ENCODE assay signal across 10 cellular contexts in the genomic region with DNA sequence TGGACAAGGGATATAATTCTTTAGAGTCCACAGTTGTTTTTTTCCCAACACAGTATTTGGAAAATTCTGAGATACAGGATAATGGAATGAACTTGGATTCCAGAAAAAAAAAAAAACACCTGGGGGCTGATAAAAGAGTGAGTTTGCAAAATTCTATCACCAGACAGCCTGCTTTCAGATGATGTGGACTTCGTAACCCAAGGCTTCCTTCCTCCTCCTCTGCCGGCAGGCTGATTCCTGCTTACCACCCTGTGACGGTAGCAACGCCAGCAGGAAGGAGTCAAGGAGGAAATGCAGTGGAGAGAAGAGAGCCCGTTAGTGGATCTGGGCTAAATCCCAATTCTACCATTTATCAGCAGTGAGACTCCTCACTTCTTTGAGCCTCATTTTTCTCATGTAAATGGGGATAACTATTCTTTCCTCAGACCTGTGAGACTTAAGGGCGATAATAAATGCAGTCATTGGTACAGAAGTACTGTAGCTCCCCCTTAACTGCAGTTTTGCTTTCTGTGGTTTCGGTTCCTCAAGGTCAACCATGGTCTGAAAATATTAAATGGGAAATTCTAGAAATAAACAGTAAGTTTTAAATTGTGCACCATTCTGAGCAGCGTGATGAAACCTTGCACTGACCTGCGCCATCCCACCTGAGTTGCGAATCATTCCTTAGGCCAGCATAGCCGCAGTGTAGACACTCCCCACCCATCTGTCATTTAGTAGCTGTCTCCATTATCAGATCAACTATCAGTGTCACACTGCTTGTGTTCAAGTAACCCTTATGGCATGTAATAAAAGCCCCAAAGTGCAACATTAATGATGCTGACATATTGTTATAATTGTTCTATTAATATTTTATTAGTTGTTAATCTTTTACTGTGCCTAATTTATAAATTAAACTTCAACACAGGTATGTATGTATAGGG.
A peak's percentile ranks its signal among the peaks of the same experiment; 100 is the strongest.
DNase-seq lines count a peak whose midpoint lies in the region; ATAC-seq, FAIRE-seq and TF ChIP-seq lines count a peak whose summit lies in the region.
"Had no signal": no experiment of that assay in that cellular context is flagged by ENCODE, and none has a peak within 500 bp of the region (broad histone marks: within the 10 kb centered on the region; RNA-seq: fewer than 3 reads in every experiment).

No MANE protein-coding gene starts in this region.

- no peaks in the 10 kb centered on the region for H3K9me3 Mint-ChIP-seq in CD4-positive, alpha-beta T cell
- H3K9me3 Mint-ChIP-seq in activated CD8-positive, alpha-beta T cell treated with anti-CD3 and anti-CD28 coated beads for 36 hours, result no peaks in the 10 kb centered on the region

- no peak for TF ChIP-seq RAD21 in A549 (conservative IDR thresholded peaks at IDR 0.05 in 1 of 2, IDR thresholded peaks at IDR 0.05 in 1 of 2)

- CTCF ChIA-PET in A549 (lab: Yijun Ruan, JAX), result interaction anchor here (1.5 kb wide), 1 partner anchor 52 kb away, joined by 3 read pairs; no protein-coding TSS in a partner anchor
- CTCF ChIA-PET in CD4-positive, alpha-beta T cell (lab: Charles Lee), result no interaction called here
- CTCF ChIA-PET in activated CD8-positive, alpha-beta T cell treated with anti-CD3 and anti-CD28 coated beads for 36 hours (lab: Charles Lee), result interaction anchor here (2.0 kb wide), 1 partner anchor 52 kb away, joined by 11 read pairs; no protein-coding TSS in a partner anchor

- no peaks in the 10 kb centered on the region for H3K36me3 Mint-ChIP-seq in CD4-positive, alpha-beta T cell (ENCODE audit: low read depth)
- H3K36me3 Mint-ChIP-seq in activated CD8-positive, alpha-beta T cell treated with anti-CD3 and anti-CD28 coated beads for 36 hours (ENCODE audit: low read depth), result no peaks in the 10 kb centered on the region

- POLR2A ChIA-PET in A549 (lab: Yijun Ruan, JAX), result no interaction called here
- POLR2A ChIA-PET in CD4-positive, alpha-beta T cell (lab: Charles Lee), result no interaction called here
- POLR2A ChIA-PET in activated CD8-positive, alpha-beta T cell treated with anti-CD3 and anti-CD28 coated beads for 36 hours (lab: Charles Lee), result interaction anchor here (1.3 kb wide), 1 partner anchor 14 kb away, joined by 3 read pairs; no protein-coding TSS in a partner anchor

- H3K4me1 Mint-ChIP-seq in CD4-positive, alpha-beta T cell (ENCODE audit: low read depth), result peaks cover 6% of the 10 kb centered on the region
- H3K4me1 Mint-ChIP-seq in activated CD8-positive, alpha-beta T cell treated with anti-CD3 and anti-CD28 coated beads for 36 hours (ENCODE audit: low read depth), result peaks cover 7% of the 10 kb centered on the region

- intact Hi-C loops in CD4-positive, alpha-beta T cell (cut with DNase I, micrococcal nuclease), result no loop called here
- intact Hi-C loops in activated CD8-positive, alpha-beta T cell treated with anti-CD3 and anti-CD28 coated beads for 36 hours (cut with micrococcal nuclease), result no loop called here

- H3K27ac ChIP-seq in A549, result no peak overlapping the region
- H3K27ac ChIP-seq in CD4-positive, alpha-beta T cell (ENCODE audit: low read depth, low read length), result no peak overlapping the region
- H3K27ac ChIP-seq: KMS-11 had no signal

- H3K4me2 ChIP-seq in A549, result peak overlapping the region; percentile 18; the same call in 2 of the 3 replicates
- H3K4me2 ChIP-seq: KMS-11 had no signal

- TF ChIP-seq POLR2A in A549 (IDR thresholded peaks at IDR 0.05; ENCODE audit: low read length), result no peak

- no peak overlapping the region for H3K27ac Mint-ChIP-seq in CD4-positive, alpha-beta T cell
- H3K27ac Mint-ChIP-seq in activated CD8-positive, alpha-beta T cell treated with anti-CD3 and anti-CD28 coated beads for 36 hours, result no peak overlapping the region

- WGBS in A549 (ENCODE audit: missing lambda C conversion rate), result 84% methylated on average over 11 of the region's 11 CpGs

- no peak for FAIRE-seq in A549 (lab: Jason Lieb, UNC)

- TF ChIP-seq CTCF in A549 (IDR thresholded peaks at IDR 0.05), result no peak
- TF ChIP-seq CTCF in CD4-positive, alpha-beta T cell (IDR thresholded peaks at IDR 0.05), result no peak
- TF ChIP-seq CTCF in activated CD8-positive, alpha-beta T cell treated with anti-CD3 and anti-CD28 coated beads for 36 hours (IDR thresholded peaks at IDR 0.05), result no peak

- ATAC-seq in A549, result no peak
- peak; percentile 78 for ATAC-seq in GM19455 (IDR thresholded peaks at IDR 0.05; ENCODE audit: unreplicated experiment)
- ATAC-seq in HG03159 (IDR thresholded peaks at IDR 0.05; ENCODE audit: unreplicated experiment), result peak; percentile 91
- ATAC-seq in CD4-positive, alpha-beta T cell (ENCODE audit: poor library complexity), result no peak
- ATAC-seq in activated CD8-positive, alpha-beta T cell treated with anti-CD3 and anti-CD28 coated beads for 36 hours, result no peak

- no peaks in the 10 kb centered on the region for H3K27me3 Mint-ChIP-seq in CD4-positive, alpha-beta T cell
- H3K27me3 Mint-ChIP-seq in activated CD8-positive, alpha-beta T cell treated with anti-CD3 and anti-CD28 coated beads for 36 hours, result no peaks in the 10 kb centered on the region

- no peaks in the 10 kb centered on the region for H3K9me3 ChIP-seq in A549
- no peaks in the 10 kb centered on the region for H3K9me3 ChIP-seq in CD4-positive, alpha-beta T cell (ENCODE audit: control insufficient read depth, low read length)

- H3K4me1 ChIP-seq in A549, result peaks cover 12% of the 10 kb centered on the region; the same call in 2 of the 3 replicates

- no peak for DNase-seq in A549 (ENCODE audit: low read depth in 1 of 2, low spot score in 1 of 2)
- peak; percentile 44 for DNase-seq in UCSD-AML1 (lab: John Stamatoyannopoulos, UW; ENCODE audit: unreplicated experiment)
- DNase-seq in CD4-positive, alpha-beta T cell, result no peak
- DNase-seq in activated CD8-positive, alpha-beta T cell treated with anti-CD3 and anti-CD28 coated beads for 36 hours, result no peak
- DNase-seq in NCI-H524 treated with DMSO at 0.1 percent for 48 hours (lab: John Stamatoyannopoulos, UW), result no peak
- DNase-seq in NCI-H345 (lab: John Stamatoyannopoulos, UW), result no peak

- H3K4me3 Mint-ChIP-seq in CD4-positive, alpha-beta T cell, result no peak overlapping the region
- H3K4me3 Mint-ChIP-seq in activated CD8-positive, alpha-beta T cell treated with anti-CD3 and anti-CD28 coated beads for 36 hours, result no peak overlapping the region

- H3K4me3 ChIP-seq in A549, result no peak overlapping the region
- H3K4me3 ChIP-seq: skin epidermis had no signal

- no peaks in the 10 kb centered on the region for H3K27me3 ChIP-seq in CD4-positive, alpha-beta T cell (ENCODE audit: control insufficient read depth, insufficient read depth, low read length)

- no peak for TF ChIP-seq EP300 in A549 (IDR thresholded peaks at IDR 0.05)

TF ChIP-seq in A549, 52 proteins besides CTCF, POLR2A, EP300 and RAD21:
- TF ChIP-seq FOXS1 (CRISPR knock-in tag; IDR thresholded peaks at IDR 0.05) (no peak), FOSB (CRISPR knock-in tag; IDR thresholded peaks at IDR 0.05) (no peak), HOXB5 (CRISPR knock-in tag; IDR thresholded peaks at IDR 0.05) (no peak), RARB (CRISPR knock-in tag; IDR thresholded peaks at IDR 0.05) (no peak), POLR2AphosphoS2 (conservative IDR thresholded peaks at IDR 0.05; ENCODE audit: low read length) (no peak), NR3C1 (IDR thresholded peaks at IDR 0.05) (no peak), RFX5 (IDR thresholded peaks at IDR 0.05) (no peak), SMC3 (IDR thresholded peaks at IDR 0.05) (no peak), JUNB (IDR thresholded peaks at IDR 0.05) (no peak), KDM1A (IDR thresholded peaks at IDR 0.05; ENCODE audit: low read depth) (no peak), HOXA7 (CRISPR knock-in tag; IDR thresholded peaks at IDR 0.05) (no peak), TFCP2L1 (CRISPR knock-in tag; IDR thresholded peaks at IDR 0.05) (no peak), BHLHE40 (IDR thresholded peaks at IDR 0.05; ENCODE audit: low read depth, low read length) (no peak), MAFK (IDR thresholded peaks at IDR 0.05; ENCODE audit: partially characterized antibody) (no peak), ESRRA (IDR thresholded peaks at IDR 0.05; ENCODE audit: borderline replicate concordance, low read length) (no peak)
- TF ChIP-seq, protein P1, sequence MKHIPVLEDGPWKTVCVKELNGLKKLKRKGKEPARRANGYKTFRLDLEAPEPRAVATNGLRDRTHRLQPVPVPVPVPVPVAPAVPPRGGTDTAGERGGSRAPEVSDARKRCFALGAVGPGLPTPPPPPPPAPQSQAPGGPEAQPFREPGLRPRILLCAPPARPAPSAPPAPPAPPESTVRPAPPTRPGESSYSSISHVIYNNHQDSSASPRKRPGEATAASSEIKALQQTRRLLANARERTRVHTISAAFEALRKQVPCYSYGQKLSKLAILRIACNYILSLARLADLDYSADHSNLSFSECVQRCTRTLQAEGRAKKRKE (CRISPR knock-in tag; IDR thresholded peaks at IDR 0.05; ENCODE audit: low read depth), result no peak
TF ChIP-seq in A549: peak in this region for 0.

Comparison
In these comparisons a context has a peak if more than half of its experiments do, and no peak if none do; other contexts are left out.
1. ATAC-seq: peak in GM19455 (single experiment) and HG03159 (single experiment); none in A549 (0 of 2), CD4-positive, alpha-beta T cell (single experiment) and activated CD8-positive, alpha-beta T cell treated with anti-CD3 and anti-CD28 coated beads for 36 hours (single experiment).